In genomic region chr17:60442271-60443201, GRCh38 we compare ENCODE assay signal across 13 cellular contexts. TPM values are rescaled to one million over a fixed set of nuclear protein-coding genes. Genes with fewer than 3 reads are reported as not detected.
A peak's percentile ranks its signal among the peaks of the same experiment; 100 is the strongest.
DNase-seq lines count a peak whose midpoint lies in the region; ATAC-seq and TF ChIP-seq lines count a peak whose summit lies in the region.
"Had no signal": no experiment of that assay in that cellular context is flagged by ENCODE, and none has a peak within 500 bp of the region (broad histone marks: within the 10 kb centered on the region; RNA-seq: fewer than 3 reads in every experiment).

No MANE protein-coding gene starts in this region.

- peak overlapping the region; percentile 20; the same call in 1 of the 2 replicates for H3K27ac Mint-ChIP-seq in GM23338
- no peak overlapping the region for H3K27ac Mint-ChIP-seq in activated naive CD8-positive, alpha-beta T cell treated with anti-CD3 and anti-CD28 coated beads for 36 hours
- H3K27ac Mint-ChIP-seq: naive B cell, WTC11 had no signal

- no peak overlapping the region for H3K9ac ChIP-seq in smooth muscle cell (ENCODE audit: low read depth)

- no peak for TF ChIP-seq CTCF in GM23338 (conservative IDR thresholded peaks at IDR 0.05; ENCODE audit: low read depth in 2 of 2)
- no peak for TF ChIP-seq CTCF in smooth muscle cell (IDR thresholded peaks at IDR 0.05; ENCODE audit: borderline replicate concordance, insufficient read depth, poor library complexity, severe bottlenecking)

- no peaks in the 10 kb centered on the region for H3K9me3 ChIP-seq in smooth muscle cell (replicated peaks; ENCODE audit: low read depth)

- H3K4me3 Mint-ChIP-seq in GM23338, result no peak overlapping the region
- H3K4me3 Mint-ChIP-seq in activated naive CD8-positive, alpha-beta T cell treated with anti-CD3 and anti-CD28 coated beads for 36 hours, result no peak overlapping the region
- H3K4me3 Mint-ChIP-seq: naive B cell, WTC11 had no signal

- H3F3A ChIP-seq in GM23338 (replicated peaks; ENCODE audit: low read depth) (no peaks in the 10 kb centered on the region), smooth muscle cell (ENCODE audit: low read depth) (peaks cover 19% of the 10 kb centered on the region)

- H3K4me1 Mint-ChIP-seq in GM23338, result peaks cover 3% of the 10 kb centered on the region; the same call in 2 of the 3 replicates
- H3K4me1 Mint-ChIP-seq in activated naive CD8-positive, alpha-beta T cell treated with anti-CD3 and anti-CD28 coated beads for 36 hours, result no peaks in the 10 kb centered on the region
- H3K4me1 Mint-ChIP-seq: naive B cell had no signal

- ATAC-seq in GM23338 (no peak), SK-N-SH treated with all-trans-retinoic acid at 6 μM for 48 hours (peak; percentile 78), HG03469 (IDR thresholded peaks at IDR 0.05; ENCODE audit: unreplicated experiment) (no peak), GM18868 (IDR thresholded peaks at IDR 0.05; ENCODE audit: unreplicated experiment) (no peak)
- ATAC-seq: WTC11 had no signal

- H3K27me3 Mint-ChIP-seq in GM23338 (ENCODE audit: insufficient read depth, low read depth, poor library complexity), result peaks cover 4% of the 10 kb centered on the region
- H3K27me3 Mint-ChIP-seq in activated naive CD8-positive, alpha-beta T cell treated with anti-CD3 and anti-CD28 coated beads for 36 hours, result no peaks in the 10 kb centered on the region
- H3K27me3 Mint-ChIP-seq: naive B cell had no signal

- H4K20me1 ChIP-seq in GM23338 (replicated peaks; ENCODE audit: insufficient read depth) (no peaks in the 10 kb centered on the region), smooth muscle cell (ENCODE audit: low read depth) (no peaks in the 10 kb centered on the region)

- H3K4me1 ChIP-seq in GM23338 (ENCODE audit: insufficient read depth), result peaks cover 6% of the 10 kb centered on the region; the same call in 1 of the 2 replicates
- H3K4me1 ChIP-seq in smooth muscle cell (ENCODE audit: low read depth), result peaks cover 8% of the 10 kb centered on the region

- H3K79me2 ChIP-seq in GM23338 (replicated peaks; ENCODE audit: insufficient read depth), result no peaks in the 10 kb centered on the region
- no peaks in the 10 kb centered on the region for H3K79me2 ChIP-seq in smooth muscle cell (ENCODE audit: low read depth)

- H3K36me3 ChIP-seq in GM23338 (ENCODE audit: insufficient read depth) (peaks cover 4% of the 10 kb centered on the region; the same call in 1 of the 2 replicates), smooth muscle cell (ENCODE audit: low read depth) (peaks cover 15% of the 10 kb centered on the region)

- H3K9me3 Mint-ChIP-seq in GM23338, result peaks cover 10% of the 10 kb centered on the region; the same call in 2 of the 3 replicates
- H3K9me3 Mint-ChIP-seq in activated naive CD8-positive, alpha-beta T cell treated with anti-CD3 and anti-CD28 coated beads for 36 hours, result no peaks in the 10 kb centered on the region
- H3K9me3 Mint-ChIP-seq: naive B cell had no signal

- WGBS in smooth muscle cell (ENCODE audit: low lambda C conversion rate), result 32% methylated on average over 6 of the region's 6 CpGs

- H3K9me2 ChIP-seq in GM23338 (ENCODE audit: insufficient read depth), result no peaks in the 10 kb centered on the region

- H3K27me3 ChIP-seq in GM23338 (ENCODE audit: insufficient read depth) (no peaks in the 10 kb centered on the region), smooth muscle cell (ENCODE audit: low read depth) (no peaks in the 10 kb centered on the region)

- no peak overlapping the region for H2AFZ ChIP-seq in GM23338
- no peak overlapping the region for H2AFZ ChIP-seq in smooth muscle cell (ENCODE audit: low read depth)

- H3K36me3 Mint-ChIP-seq in GM23338 (ENCODE audit: low read depth), result peaks cover 5% of the 10 kb centered on the region; the same call in 2 of the 3 replicates
- no peaks in the 10 kb centered on the region for H3K36me3 Mint-ChIP-seq in activated naive CD8-positive, alpha-beta T cell treated with anti-CD3 and anti-CD28 coated beads for 36 hours

- no peak overlapping the region for H3K4me3 ChIP-seq in GM23338
- H3K4me3 ChIP-seq in smooth muscle cell, result no peak overlapping the region
- H3K4me3 ChIP-seq: coronary artery had no signal

- H3K4me2 ChIP-seq in GM23338 (no peak overlapping the region), smooth muscle cell (peak overlapping the region; percentile 53)

- DNase-seq in GM23338 (ENCODE audit: low spot score) (no peak), foreskin melanocyte (peak; percentile 82), smooth muscle cell (lab: John Stamatoyannopoulos, UW; ENCODE audit: unreplicated experiment) (no peak), T-helper 1 cell (no peak)
- no peak for DNase-seq in activated naive CD8-positive, alpha-beta T cell treated with anti-CD3 and anti-CD28 coated beads for 36 hours
- DNase-seq: DMS 273 treated with DMSO at 0.1 percent for 48 hours, naive B cell, NCI-H187 treated with DMSO at 0.1 percent for 48 hours had no signal

- H3K27ac ChIP-seq in GM23338 (ENCODE audit: low read depth) (0 out of 2 replicates have a peak overlapping the region, but pooled peaks have one; percentile 13), smooth muscle cell (ENCODE audit: low read depth) (peak overlapping the region; percentile 64)
- H3K27ac ChIP-seq: coronary artery had no signal

TF ChIP-seq in GM23338, 12 proteins besides CTCF, POLR2A, EP300 and RAD21:
- TF ChIP-seq JUNB (IDR thresholded peaks at IDR 0.05; ENCODE audit: unreplicated experiment) (no peak), ETS1 (IDR thresholded peaks at IDR 0.05) (no peak), ZNF331 (CRISPR knock-in tag; IDR thresholded peaks at IDR 0.05; ENCODE audit: low read depth) (no peak), CREB1 (CRISPR knock-in tag; IDR thresholded peaks at IDR 0.05; ENCODE audit: low read depth) (no peak), POLR2AphosphoS5 (IDR thresholded peaks at IDR 0.05; ENCODE audit: low read depth) (no peak)

TF ChIP-seq in SK-N-SH treated with all-trans-retinoic acid at 6 μM for 48 hours, 23 proteins besides CTCF, POLR2A, EP300 and RAD21:
- TF ChIP-seq CSDC2 (CRISPR knock-in tag; IDR thresholded peaks at IDR 0.05) (no peak), ZNF8 (CRISPR knock-in tag; IDR thresholded peaks at IDR 0.05) (no peak), GLIS3 (CRISPR knock-in tag; IDR thresholded peaks at IDR 0.05) (0 out of 2 replicates have a peak, but pooled peaks have one; percentile 70), TCF4 (CRISPR knock-in tag; IDR thresholded peaks at IDR 0.05; ENCODE audit: borderline replicate concordance) (peak; percentile 89; the same call in 1 of the 2 replicates), TSHZ2 (CRISPR knock-in tag; IDR thresholded peaks at IDR 0.05) (peak; percentile 31; the same call in 1 of the 2 replicates)
TF ChIP-seq in SK-N-SH treated with all-trans-retinoic acid at 6 μM for 48 hours: peak in this region for 3.

RNA-seq across cellular contexts. Expression of gene CHCT1, which starts 20.2 kb away (rescaled TPM):
- total RNA-seq in GM23338 (2014; rRNA removed; shearing (Covaris generic)), result not detected in 2 replicates
- polyA plus RNA-seq in GM23338 (2016; fragmentation: Nextera tagmentation; extraction: Ambion mirVana) (0.61 TPM in 1 of 2 replicates, not detected in the other), smooth muscle cell (0.76 TPM in 1 of 2 replicates, not detected in the other)
- total RNA-seq in smooth muscle cell, result not detected in 2 replicates
- under 1 TPM in 1 of 2 experiments, not detected in 1; 0.24 TPM for total RNA-seq in activated naive CD8-positive, alpha-beta T cell treated with anti-CD3 and anti-CD28 coated beads for 36 hours
- total RNA-seq: WTC11 had no signal

RNA-seq across cellular contexts. Expression of gene USP32, which starts 50.6 kb away (rescaled TPM):
- 124 and 129 TPM in 2 replicates for total RNA-seq in GM23338 (2014; rRNA removed; shearing (Covaris generic))
- 43.6 and 44.3 TPM in 2 replicates for polyA plus RNA-seq in GM23338 (2016; fragmentation: Nextera tagmentation; extraction: Ambion mirVana)
- total RNA-seq in smooth muscle cell, result 21.7 and 36.1 TPM in 2 replicates
- polyA plus RNA-seq in smooth muscle cell, result 8.6 and 10.5 TPM in 2 replicates
- 10 to 100 TPM; 26.6 to 26.7 TPM for total RNA-seq in activated naive CD8-positive, alpha-beta T cell treated with anti-CD3 and anti-CD28 coated beads for 36 hours
